Comparison of ENCODE assay signal across 17 cellular contexts in genomic region chr18:58258707-58259342, GRCh38.
DNase-seq lines count a peak whose midpoint lies in the region; ATAC-seq, FAIRE-seq and TF ChIP-seq lines count a peak whose summit lies in the region.
"Had no signal": no experiment of that assay in that cellular context is flagged by ENCODE, and none has a peak within 500 bp of the region (broad histone marks: within the 10 kb centered on the region; RNA-seq: fewer than 3 reads in every experiment).

No MANE protein-coding gene starts in this region.

- POLR2A ChIA-PET in CD8-positive, alpha-beta memory T cell (lab: Charles Lee) = no interaction called here
- POLR2A ChIA-PET in K562 (lab: Yijun Ruan, JAX) = interaction anchor here (1.0 kb wide), 1 partner anchor 38 kb away, joined by 3 read pairs; no protein-coding TSS in a partner anchor

- in situ Hi-C loops in K562 (cut with MboI) = no loop called here

- no peak overlapping the region for H3K4me3 ChIP-seq in CD8-positive, alpha-beta memory T cell (ENCODE audit: low read length)
- H3K4me3 ChIP-seq in K562 = no peak overlapping the region
- H3K4me3 ChIP-seq in skeletal muscle cell (ENCODE audit: low read depth, low read length) = peak overlapping the region; percentile 20
- H3K4me3 ChIP-seq in foreskin fibroblast (ENCODE audit: low read depth in 1 of 2, low read length in 2 of 2) = no peak overlapping the region
- H3K4me3 ChIP-seq: Peyer's patch had no signal

- H3K27me3 ChIP-seq in CD8-positive, alpha-beta memory T cell (ENCODE audit: insufficient read depth, low read length, poor library complexity, severe bottlenecking) = no peaks in the 10 kb centered on the region
- H3K27me3 ChIP-seq in K562 (ENCODE audit: control insufficient read depth in 2 of 2, insufficient read depth in 2 of 2, low read length in 2 of 2) = no peaks in the 10 kb centered on the region
- H3K27me3 ChIP-seq: Peyer's patch had no signal

- peaks cover 0 to 6% (median 0%) of the 10 kb centered on the region in 3 donors for H3K36me3 Mint-ChIP-seq in CD8-positive, alpha-beta memory T cell

- peaks cover 0 to 4% (median 0%) of the 10 kb centered on the region in 5 donors for H3K9me3 Mint-ChIP-seq in CD8-positive, alpha-beta memory T cell
- H3K9me3 Mint-ChIP-seq: CD4-positive, alpha-beta T cell had no signal

- no peaks in the 10 kb centered on the region for H3K4me1 Mint-ChIP-seq in CD8-positive, alpha-beta memory T cell

- H3K9me3 ChIP-seq in CD8-positive, alpha-beta memory T cell (ENCODE audit: low read length) = no peaks in the 10 kb centered on the region
- peaks cover 8% of the 10 kb centered on the region for H3K9me3 ChIP-seq in K562 (replicated peaks; ENCODE audit: control insufficient read depth, insufficient read depth, low read depth, low read length)
- H3K9me3 ChIP-seq: Peyer's patch had no signal

- intact Hi-C loops in K562 (cut with micrococcal nuclease) = no loop called here

- peak; percentile 87 for ATAC-seq in K562

- peak overlapping the region; percentile 22 for H3K27ac ChIP-seq in CD8-positive, alpha-beta memory T cell (ENCODE audit: low read depth, low read length)
- H3K27ac ChIP-seq in K562 (ENCODE audit: extremely low read depth, low read depth, low read length) = peak overlapping the region; percentile 71
- H3K27ac ChIP-seq: Peyer's patch had no signal

- peak overlapping the region in 1 of 2 experiments; percentile 72; a peak in 2 of 4 replicates for H3K9ac ChIP-seq in K562 (ENCODE audit: insufficient read depth in 1 of 2, low read depth in 2 of 2, low read length in 2 of 2)

- H3K27ac Mint-ChIP-seq in CD8-positive, alpha-beta memory T cell = no peak overlapping the region
- H3K27ac Mint-ChIP-seq: CD4-positive, alpha-beta T cell had no signal

- CTCF ChIA-PET in CD8-positive, alpha-beta memory T cell (lab: Charles Lee) = no interaction called here
- CTCF ChIA-PET in K562 (lab: Yijun Ruan, JAX; ENCODE audit: low intra/inter-chr PET ratio) = no interaction called here

- FAIRE-seq in K562 (lab: Jason Lieb, UNC) = peak; percentile 93
- FAIRE-seq: G401.6, H1, HTR-8/SVneo had no signal

- H4K20me1 ChIP-seq in K562 (replicated peaks; ENCODE audit: control insufficient read depth, insufficient read depth, low read length) = no peaks in the 10 kb centered on the region

- TF ChIP-seq CTCF in K562 (IDR thresholded peaks at IDR 0.05 in 2 of 3, conservative IDR thresholded peaks at IDR 0.05 in 1 of 3; ENCODE audit: insufficient read depth in 2 of 3, low read depth in 1 of 3, low read length in 3 of 3) (no peak), foreskin fibroblast (IDR thresholded peaks at IDR 0.05; ENCODE audit: low read depth, low read length) (no peak)

- H2AFZ ChIP-seq in K562 (ENCODE audit: low read depth, low read length) = 0 out of 2 replicates have a peak overlapping the region, but pooled peaks have one; percentile 45

- H3K4me3 Mint-ChIP-seq in CD8-positive, alpha-beta memory T cell = no peak overlapping the region
- H3K4me3 Mint-ChIP-seq: CD4-positive, alpha-beta T cell had no signal

- DNase-seq in CD8-positive, alpha-beta memory T cell = no peak
- DNase-seq in LHCN-M2 (ENCODE audit: low read depth) (peak; percentile 76), K562 (ENCODE audit: extremely low read depth in 1 of 4, low spot score in 3 of 4) (peak; percentile 43 to 73 (median 59)), skeletal muscle cell (ENCODE audit: low read depth) (no peak), foreskin fibroblast (no peak), iPS-NIHi7 (ENCODE audit: extremely low spot score) (no peak), NCI-H510A (lab: John Stamatoyannopoulos, UW) (no peak)
- DNase-seq: CD4-positive, alpha-beta T cell; DMS79 treated with DMSO at 0.1 percent for 48 hours; NCI-H1105; NCI-H187 treated with DMSO at 0.1 percent for 48 hours; NCI-H446 treated with DMSO at 0.1 percent for 48 hours; NCI-H82; Peyer's patch had no signal

- H3K9me1 ChIP-seq in K562 (ENCODE audit: control insufficient read depth, insufficient read depth, low read length) = no peaks in the 10 kb centered on the region

- no peak; the same call in 1 of the 2 replicates for TF ChIP-seq EP300 in K562 (IDR thresholded peaks at IDR 0.05; ENCODE audit: low read length)

- no peaks in the 10 kb centered on the region for H3K36me3 ChIP-seq in CD8-positive, alpha-beta memory T cell (ENCODE audit: insufficient read depth, low read length)
- peaks cover 6% of the 10 kb centered on the region; the same call in 2 of the 3 replicates for H3K36me3 ChIP-seq in K562 (ENCODE audit: control insufficient read depth, insufficient read depth, low read length)

- 5% methylated on average over 11 of the region's 11 CpGs for WGBS in K562 (ENCODE audit: insufficient coverage, low coverage, missing lambda C conversion rate)

- peak overlapping the region; percentile 53 for H3K4me2 ChIP-seq in K562 (ENCODE audit: insufficient read depth, low read length)

- no TSS peak for BruUV-seq in K562 (replicated peaks; lab: Mats Ljungman, UMichigan)

- H3K79me2 ChIP-seq in K562 (ENCODE audit: control insufficient read depth, insufficient read depth, low read length) = peaks cover 9% of the 10 kb centered on the region; the same call in 1 of the 3 replicates

- TF ChIP-seq POLR2A in K562 (conservative IDR thresholded peaks at IDR 0.05) = no peak

- H3K4me1 ChIP-seq in CD8-positive, alpha-beta memory T cell (ENCODE audit: insufficient read depth, low read length) = no peaks in the 10 kb centered on the region
- peaks cover 0 to 32% of the 10 kb centered on the region in 2 experiments; a peak in 3 of 5 replicates for H3K4me1 ChIP-seq in K562 (replicated peaks in 1 of 2; ENCODE audit: control insufficient read depth in 2 of 2, insufficient read depth in 2 of 2, low read length in 2 of 2)

- TF ChIP-seq RAD21 in K562 (CRISPR knock-in tag; conservative IDR thresholded peaks at IDR 0.05 in 1 of 2, IDR thresholded peaks at IDR 0.05 in 1 of 2) = no peak

- H3K27me3 Mint-ChIP-seq in CD8-positive, alpha-beta memory T cell = no peaks in the 10 kb centered on the region
- H3K27me3 Mint-ChIP-seq: CD4-positive, alpha-beta T cell had no signal

TF ChIP-seq in K562, 482 proteins besides CTCF, POLR2A, EP300 and RAD21 (continues in another document):
- TF ChIP-seq ZNF146 (CRISPR knock-in tag; IDR thresholded peaks at IDR 0.05; ENCODE audit: unreplicated experiment) = no peak
- no peak for TF ChIP-seq NR2F6 (CRISPR knock-in tag; IDR thresholded peaks at IDR 0.05)
- TF ChIP-seq RNF2 (IDR thresholded peaks at IDR 0.05) = no peak
- TF ChIP-seq KDM1A (IDR thresholded peaks at IDR 0.05) = peak in 1 of 2 experiments; percentile 34; a peak in 1 of 4 replicates
- no peak for TF ChIP-seq SRSF1 (IDR thresholded peaks at IDR 0.05; ENCODE audit: low read depth, low read length)
- no peak for TF ChIP-seq PURB (CRISPR knock-in tag; IDR thresholded peaks at IDR 0.05; ENCODE audit: low read depth)
- no peak for TF ChIP-seq E2F5 (CRISPR knock-in tag; IDR thresholded peaks at IDR 0.05)
- no peak for TF ChIP-seq TFAM (CRISPR knock-in tag; conservative IDR thresholded peaks at IDR 0.05)
- TF ChIP-seq SIX5 (IDR thresholded peaks at IDR 0.05; ENCODE audit: borderline replicate concordance in 1 of 2, insufficient read depth in 1 of 2, low read depth in 1 of 2, low read length in 2 of 2) = no peak
- peak in 1 of 2 experiments; percentile 23; a peak in 1 of 4 replicates for TF ChIP-seq TRIM24 (IDR thresholded peaks at IDR 0.05)
- no peak for TF ChIP-seq NCOA6 (IDR thresholded peaks at IDR 0.05)
- no peak for TF ChIP-seq L3MBTL2 (IDR thresholded peaks at IDR 0.05)
- TF ChIP-seq CHD1 (IDR thresholded peaks at IDR 0.05; ENCODE audit: low read length) = no peak
- no peak for TF ChIP-seq GATAD2A (IDR thresholded peaks at IDR 0.05)
- no peak for TF ChIP-seq DLX4 (CRISPR knock-in tag; IDR thresholded peaks at IDR 0.05)
- TF ChIP-seq MCM7 (IDR thresholded peaks at IDR 0.05) = no peak
- TF ChIP-seq MXI1 (IDR thresholded peaks at IDR 0.05; ENCODE audit: low read depth, low read length) = no peak
- no peak for TF ChIP-seq E2F8 (IDR thresholded peaks at IDR 0.05; ENCODE audit: low read depth, partially characterized antibody)

Comparison
In these comparisons a context has a peak if more than half of its experiments do, and no peak if none do; other contexts are left out.
1. DNase-seq: peak in LHCN-M2 (single experiment) and K562 (4 of 4); none in CD8-positive, alpha-beta memory T cell (0 of 5), skeletal muscle cell (single experiment), foreskin fibroblast (0 of 2), iPS-NIHi7 (single experiment) and NCI-H510A (single experiment).